Comparison of ENCODE assay signal across 30 cellular contexts in the genomic region with DNA sequence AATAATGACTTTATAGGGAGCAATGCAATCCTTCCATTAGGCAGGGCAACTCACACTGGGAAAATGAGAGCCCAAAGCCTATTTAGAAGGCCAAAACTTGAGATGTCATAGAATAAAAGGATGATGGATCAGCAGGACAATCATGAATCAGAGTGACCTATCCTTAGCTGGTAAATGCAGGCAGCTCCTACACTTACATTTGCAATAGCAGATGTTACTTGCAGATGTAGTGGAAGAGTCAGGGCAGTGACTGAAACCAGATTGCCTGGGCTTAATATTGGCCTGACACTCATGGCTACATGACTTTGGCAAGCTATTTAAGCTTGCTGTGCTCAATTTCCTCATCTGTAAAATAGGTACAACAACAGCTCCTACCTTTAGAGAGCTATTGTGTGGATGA.
"Had no signal": no experiment of that assay in that cellular context is flagged by ENCODE, and none has a peak within 500 bp of the region (broad histone marks: within the 10 kb centered on the region; RNA-seq: fewer than 3 reads in every experiment).

No MANE protein-coding gene starts in this region.

- H3K27ac ChIP-seq: body of pancreas, breast epithelium, PC-9, RWPE1 had no signal

- H3K4me3 ChIP-seq: body of pancreas, breast epithelium, MG63, PC-9 had no signal

- H2AFZ ChIP-seq: PC-9 had no signal

- H3K4me1 ChIP-seq: body of pancreas, breast epithelium had no signal

- H3K9me3 ChIP-seq: body of pancreas, breast epithelium, MG63 had no signal

- FAIRE-seq: astrocyte, RCC 7860 had no signal

- ATAC-seq: activated CD8-positive, alpha-beta T cell treated with anti-CD3 and anti-CD28 coated beads for 36 hours; body of pancreas; Right ventricle myocardium inferior had no signal

- H3K4me2 ChIP-seq: PC-9 had no signal

- H3K36me3 ChIP-seq: breast epithelium, MG63 had no signal

- H3K27me3 ChIP-seq: body of pancreas, breast epithelium, MG63 had no signal

- DNase-seq: activated CD4-positive, alpha-beta T cell treated with anti-CD3 and anti-CD28 coated beads, Interleukin-2, amount 10 ng/mL, durations not matched to agents 24 days and 14 days; activated CD4-positive, alpha-beta T cell treated with anti-CD3 and anti-CD28 coated beads, Interleukin-2, amount 50 U/mL, for 4 hours; activated CD8-positive, alpha-beta T cell treated with anti-CD3 and anti-CD28 coated beads for 36 hours; activated gamma-delta T cell; activated naive CD4-positive, alpha-beta T cell treated with Interleukin-2 at 50 U/mL for 16 hours; activated naive CD8-positive, alpha-beta T cell treated with anti-CD3 and anti-CD28 coated beads, Interleukin-2, amount 10 ng/mL, durations not matched to agents 7 days and 5 days; activated T-cell treated with anti-CD3 and anti-CD28 coated beads, Interleukin-2, amount 50 U/mL, for 24 hours; body of pancreas; Kasumi-1; MG63; NCI-H1048; NCI-H1105 treated with DMSO at 0.1 percent for 48 hours; NCI-H1436; NCI-H1694; NCI-H1930; NCI-H2081 treated with DMSO at 0.1 percent for 48 hours; NCI-H226; NCI-H446 treated with DMSO at 0.1 percent for 48 hours; NCI-H524; NCI-H69; NCI-H82; NK-92 treated with Interleukin-12 subunit alpha and Interleukin-12 subunit beta, amount 100 ng/mL, for 24 hours; PC-9; SIG-M5; T1000 had no signal
